22 cellular contexts compared by ENCODE assay signal in genomic region chr1:193919827-193920226, GRCh38.
DNase-seq lines count a peak whose midpoint lies in the region; ATAC-seq and TF ChIP-seq lines count a peak whose summit lies in the region.
"Had no signal": no experiment of that assay in that cellular context is flagged by ENCODE, and none has a peak within 500 bp of the region (broad histone marks: within the 10 kb centered on the region; RNA-seq: fewer than 3 reads in every experiment).

No MANE protein-coding gene starts in this region.

- no peak for TF ChIP-seq POLR2A in IMR-90 (IDR thresholded peaks at IDR 0.05; ENCODE audit: low read depth, low read length)

- no peak overlapping the region for H3K18ac ChIP-seq in IMR-90 (ENCODE audit: low read depth, low read length)
- no peak overlapping the region for H3K18ac ChIP-seq in mesendoderm (ENCODE audit: low read length)

- H4K20me1 ChIP-seq in IMR-90 (ENCODE audit: insufficient read depth, low read length): no peaks in the 10 kb centered on the region

- BruUV-seq in IMR-90 (replicated peaks; lab: Mats Ljungman, UMichigan): no TSS peak

- H3K56ac ChIP-seq in IMR-90 (ENCODE audit: extremely low read depth, insufficient read depth, low read length): no peak overlapping the region
- no peak overlapping the region for H3K56ac ChIP-seq in mesendoderm (ENCODE audit: low read length)

- CTCF ChIA-PET in IMR-90 (lab: Yijun Ruan, JAX): no interaction called here

- no peaks in the 10 kb centered on the region for H3K27me3 ChIP-seq in IMR-90 (ENCODE audit: control insufficient read depth, insufficient read depth, low read length)
- no peaks in the 10 kb centered on the region for H3K27me3 ChIP-seq in mesendoderm (ENCODE audit: insufficient read depth, low read length, poor library complexity)
- H3K27me3 ChIP-seq: BE2C, MG63, Peyer's patch had no signal

- no peak overlapping the region for H3K4ac ChIP-seq in IMR-90 (ENCODE audit: low read depth, low read length)
- no peak overlapping the region for H3K4ac ChIP-seq in mesendoderm (ENCODE audit: low read depth, low read length)

- H3K4me2 ChIP-seq in IMR-90 (ENCODE audit: low read depth, low read length) (no peak overlapping the region; the same call in 1 of the 2 replicates), mesendoderm (ENCODE audit: low read length) (no peak overlapping the region)

- ATAC-seq in IMR-90 (ENCODE audit: low read depth): peak; percentile 70
- ATAC-seq in HG03045 (IDR thresholded peaks at IDR 0.05; ENCODE audit: unreplicated experiment): no peak
- ATAC-seq in HG03378 (IDR thresholded peaks at IDR 0.05; ENCODE audit: unreplicated experiment): no peak
- ATAC-seq: Right ventricle myocardium inferior had no signal

- H3K14ac ChIP-seq in IMR-90 (replicated peaks; ENCODE audit: low read depth, low read length): no peak overlapping the region

- dilution Hi-C loops in IMR-90 (cut with HindIII; ENCODE audit: low sequenced_read_pairs, unreplicated experiment): no loop called here

- H2BK5ac ChIP-seq in IMR-90 (ENCODE audit: low read depth, low read length, poor library complexity, severe bottlenecking) (no peak overlapping the region), mesendoderm (ENCODE audit: low read length) (no peak overlapping the region)

- DNase-seq in EL (peak; percentile 49), IMR-90 (peak; percentile 22), astrocyte of the spinal cord (ENCODE audit: low read depth, low spot score) (peak; percentile 10), mesendoderm (peak; percentile 6), G401 (ENCODE audit: low spot score) (no peak)
- no peak for DNase-seq in stimulated activated CD4-positive, alpha-beta T cell treated with anti-CD3 and anti-CD28 coated beads, Interleukin-2, amount 100 ng/mL, for 48 hours
- DNase-seq: BE2C; CD4-positive, CD25-positive, alpha-beta regulatory T cell; COR-L47; DMS 273 treated with DMSO at 0.1 percent for 48 hours; GM23248; Kasumi-1; MG63; NCI-H1048; NCI-H1436 treated with DMSO at 0.1 percent for 48 hours; NCI-H2029 treated with DMSO at 0.1 percent for 48 hours; NCI-H2171; NCI-H446 treated with DMSO at 0.1 percent for 48 hours; Peyer's patch had no signal

- 0 out of 2 replicates have a peak overlapping the region, but pooled peaks have one; percentile 67 for H2BK20ac ChIP-seq in IMR-90 (ENCODE audit: low read depth, low read length)

- no peak overlapping the region for H2BK120ac ChIP-seq in IMR-90 (ENCODE audit: low read depth, low read length)
- no peak overlapping the region for H2BK120ac ChIP-seq in mesendoderm (ENCODE audit: low read depth, low read length)

- no peaks in the 10 kb centered on the region for H3K9me3 ChIP-seq in IMR-90 (ENCODE audit: control insufficient read depth, insufficient read depth, low read length)
- H3K9me3 ChIP-seq: BE2C, MG63, Peyer's patch had no signal

- no peaks in the 10 kb centered on the region for H3K79me2 ChIP-seq in mesendoderm (ENCODE audit: control insufficient read depth, insufficient read depth, low read length)

- H2AFZ ChIP-seq in IMR-90 (replicated peaks; ENCODE audit: low read length, poor library complexity): no peak overlapping the region
- H2AFZ ChIP-seq: GM23248 had no signal

- TF ChIP-seq RAD21 in IMR-90 (IDR thresholded peaks at IDR 0.05; ENCODE audit: low read length): no peak

- H2BK15ac ChIP-seq in IMR-90 (ENCODE audit: low read depth, low read length) (no peak overlapping the region), mesendoderm (replicated peaks; ENCODE audit: low read depth) (no peak overlapping the region)

- no peak overlapping the region for H2AK9ac ChIP-seq in IMR-90 (replicated peaks; ENCODE audit: low read depth, low read length, poor library complexity)

- H3K36me3 ChIP-seq in IMR-90 (ENCODE audit: control insufficient read depth, insufficient read depth, low read length) (no peaks in the 10 kb centered on the region), mesendoderm (ENCODE audit: control insufficient read depth, insufficient read depth, low read length) (no peaks in the 10 kb centered on the region)
- H3K36me3 ChIP-seq: BE2C, MG63, Peyer's patch had no signal

- H4K8ac ChIP-seq in IMR-90 (ENCODE audit: low read depth in 2 of 2, low read length in 2 of 2): no peak overlapping the region
- H4K8ac ChIP-seq in mesendoderm (ENCODE audit: low read depth, low read length): no peak overlapping the region

- H3K4me1 ChIP-seq in IMR-90 (ENCODE audit: control insufficient read depth, insufficient read depth, low read length): no peaks in the 10 kb centered on the region; the same call in 1 of the 2 replicates
- H3K4me1 ChIP-seq in mesendoderm (ENCODE audit: control insufficient read depth, low read depth, low read length): no peaks in the 10 kb centered on the region
- H3K4me1 ChIP-seq: BE2C, Peyer's patch had no signal

- no peak overlapping the region for H3K9ac ChIP-seq in IMR-90 (ENCODE audit: low read depth, low read length)
- no peak overlapping the region for H3K9ac ChIP-seq in mesendoderm (ENCODE audit: low read length)
- H3K9ac ChIP-seq: GM23248 had no signal

- no peak overlapping the region for H4K91ac ChIP-seq in IMR-90 (ENCODE audit: insufficient read depth, low read depth, low read length)

- H3K4me3 ChIP-seq in IMR-90 (ENCODE audit: insufficient read depth, low read depth, low read length) (no peak overlapping the region), astrocyte of the spinal cord (ENCODE audit: low read depth, low read length) (no peak overlapping the region), mesendoderm (ENCODE audit: low read length) (no peak overlapping the region)
- H3K4me3 ChIP-seq: GM23248, MG63, Peyer's patch had no signal

- TF ChIP-seq CTCF in IMR-90 (conservative IDR thresholded peaks at IDR 0.05; ENCODE audit: low read depth, low read length) (no peak), astrocyte of the spinal cord (IDR thresholded peaks at IDR 0.05; ENCODE audit: low read depth, low read length) (no peak)

- no peak overlapping the region for H2AK5ac ChIP-seq in IMR-90 (ENCODE audit: low read depth, low read length)
- H2AK5ac ChIP-seq in mesendoderm (ENCODE audit: low read length): no peak overlapping the region

- H3K9me1 ChIP-seq in IMR-90 (ENCODE audit: insufficient read depth, low read length): no peaks in the 10 kb centered on the region

- intact Hi-C loops in IMR-90 (cut with micrococcal nuclease): no loop called here

- no CpG with 5 or more reads among the region's 1 CpG for WGBS in IMR-90 (ENCODE audit: extremely low coverage in 2 of 2, insufficient read length in 1 of 2), 2 experiments
- no CpG with 5 or more reads among the region's 1 CpG for WGBS in mesendoderm (ENCODE audit: extremely low coverage, insufficient coverage, low lambda C conversion rate)

- H3K27ac ChIP-seq in IMR-90 (ENCODE audit: insufficient read depth, low read length) (no peak overlapping the region), mesendoderm (ENCODE audit: low read depth, low read length) (no peak overlapping the region)
- H3K27ac ChIP-seq: GM23248, Peyer's patch had no signal

- POLR2A ChIA-PET in IMR-90 (lab: Charles Lee; ENCODE audit: unreplicated experiment): no interaction called here

- in situ Hi-C loops in IMR-90 (cut with MboI; ENCODE audit: low sequenced_read_pairs): no loop called here
- in situ Hi-C loops in astrocyte of the spinal cord (cut with HindIII; ENCODE audit: low sequenced_read_pairs): no loop called here
- in situ Hi-C loops in G401 (cut with HindIII; ENCODE audit: low sequenced_read_pairs): no loop called here

- H3K23ac ChIP-seq in IMR-90 (ENCODE audit: low read depth, low read length): no peak overlapping the region
- no peak overlapping the region for H3K23ac ChIP-seq in mesendoderm (ENCODE audit: low read length)

- no peak overlapping the region for H4K5ac ChIP-seq in IMR-90 (ENCODE audit: low read depth, low read length)
- H4K5ac ChIP-seq in mesendoderm (ENCODE audit: low read length): no peak overlapping the region

- H3K79me1 ChIP-seq in IMR-90 (ENCODE audit: low read depth in 1 of 2, low read length in 2 of 2) (no peaks in the 10 kb centered on the region), mesendoderm (ENCODE audit: low read length) (no peaks in the 10 kb centered on the region)

TF ChIP-seq in IMR-90, 13 proteins besides CTCF, POLR2A, EP300 and RAD21:
- TF ChIP-seq USF2 (IDR thresholded peaks at IDR 0.05; ENCODE audit: low read depth, low read length): no peak
- no peak for TF ChIP-seq MAZ (IDR thresholded peaks at IDR 0.05; ENCODE audit: borderline replicate concordance, low read depth, low read length)
- 0 out of 2 replicates have a peak, but pooled peaks have one; percentile 20 for TF ChIP-seq MAFK (IDR thresholded peaks at IDR 0.05; ENCODE audit: low read depth, low read length)

Comparison
In these comparisons a context has a peak if more than half of its experiments do, and no peak if none do; other contexts are left out.
1. DNase-seq: peak in EL (single experiment), IMR-90 (single experiment), astrocyte of the spinal cord (single experiment) and mesendoderm (single experiment); none in stimulated activated CD4-positive, alpha-beta T cell treated with anti-CD3 and anti-CD28 coated beads, Interleukin-2, amount 100 ng/mL, for 48 hours (0 of 2) and G401 (single experiment).